ENCODE assay signal across 16 cellular contexts in genomic region chr2:105951390-105951694, GRCh38.
DNase-seq lines count a peak whose midpoint lies in the region; ATAC-seq and TF ChIP-seq lines count a peak whose summit lies in the region.
"Had no signal": no experiment of that assay in that cellular context is flagged by ENCODE, and none has a peak within 500 bp of the region (broad histone marks: within the 10 kb centered on the region; RNA-seq: fewer than 3 reads in every experiment).

No MANE protein-coding gene starts in this region.

- WGBS in endodermal cell (ENCODE audit: insufficient coverage in 1 of 2, insufficient read length in 1 of 2), 2 experiments = 88 to 92% methylated on average over 2 to 3 of the region's 3 CpGs
- 74 to 78% methylated on average over 3 of the region's 3 CpGs for WGBS in upper lobe of left lung, 2 donors

- H3K27me3 Mint-ChIP-seq in activated CD4-positive, alpha-beta T cell treated with anti-CD3 and anti-CD28 coated beads, Interleukin-2, amount 10 ng/mL, durations not matched to agents 24 days and 14 days = peaks cover 3% of the 10 kb centered on the region
- H3K27me3 Mint-ChIP-seq in activated CD4-positive, alpha-beta T cell treated with anti-CD3 and anti-CD28 coated beads, Interleukin-2, amount 10 ng/mL, durations not matched to agents 7 days and 5 days = no peaks in the 10 kb centered on the region
- no peaks in the 10 kb centered on the region for H3K27me3 Mint-ChIP-seq in stimulated activated naive CD8-positive, alpha-beta T cell treated with anti-CD3 and anti-CD28 coated beads, Interleukin-15, Interleukin-2, amounts not matched to agents 100 ng/mL and 50 ng/mL, for 24 hours
- peaks cover 11% of the 10 kb centered on the region for H3K27me3 Mint-ChIP-seq in endodermal cell (ENCODE audit: insufficient read depth)

- peak overlapping the region; percentile 57 for H3K27ac Mint-ChIP-seq in activated CD4-positive, alpha-beta T cell treated with anti-CD3 and anti-CD28 coated beads, Interleukin-2, amount 10 ng/mL, durations not matched to agents 24 days and 14 days
- H3K27ac Mint-ChIP-seq in activated CD4-positive, alpha-beta T cell treated with anti-CD3 and anti-CD28 coated beads, Interleukin-2, amount 10 ng/mL, durations not matched to agents 7 days and 5 days = no peak overlapping the region
- peak overlapping the region; percentile 33 for H3K27ac Mint-ChIP-seq in stimulated activated naive CD8-positive, alpha-beta T cell treated with anti-CD3 and anti-CD28 coated beads, Interleukin-15, Interleukin-2, amounts not matched to agents 100 ng/mL and 50 ng/mL, for 24 hours
- H3K27ac Mint-ChIP-seq in endodermal cell = peak overlapping the region; percentile 94

- no peak for ATAC-seq in stimulated activated naive CD8-positive, alpha-beta T cell treated with anti-CD3 and anti-CD28 coated beads, Interleukin-15, Interleukin-2, amounts not matched to agents 100 U/mL and 50 U/mL, for 24 hours
- ATAC-seq in upper lobe of left lung (ENCODE audit: low FRiP score in 2 of 2) = no peak
- ATAC-seq: GM12878 had no signal

- H3K27me3 ChIP-seq in endodermal cell (ENCODE audit: control insufficient read depth, insufficient read depth, low read length, poor library complexity, severe bottlenecking) (peaks cover 12% of the 10 kb centered on the region), upper lobe of left lung (no peaks in the 10 kb centered on the region)
- H3K27me3 ChIP-seq: BLaER1 had no signal

- TF ChIP-seq POLR2A in upper lobe of left lung (IDR thresholded peaks at IDR 0.05) = no peak

- no peak overlapping the region for H3K4me3 ChIP-seq in endodermal cell (ENCODE audit: low read length)
- no peak overlapping the region for H3K4me3 ChIP-seq in upper lobe of left lung
- H3K4me3 ChIP-seq: BLaER1, GM12878, GM23248, PC-9 had no signal

- intact Hi-C loops in activated CD4-positive, alpha-beta T cell treated with anti-CD3 and anti-CD28 coated beads, Interleukin-2, amount 10 ng/mL, durations not matched to agents 24 days and 14 days (cut with micrococcal nuclease) = loop anchor here (5.0 kb wide), 1 partner anchor 79 kb away; no protein-coding TSS in a partner anchor

- H3K4me1 ChIP-seq in endodermal cell (ENCODE audit: control insufficient read depth, insufficient read depth, low read length) (peaks cover 3% of the 10 kb centered on the region), upper lobe of left lung (no peaks in the 10 kb centered on the region)

- no peak for TF ChIP-seq EP300 in upper lobe of left lung (IDR thresholded peaks at IDR 0.05)

- peaks cover 24% of the 10 kb centered on the region for H3K4me1 Mint-ChIP-seq in activated CD4-positive, alpha-beta T cell treated with anti-CD3 and anti-CD28 coated beads, Interleukin-2, amount 10 ng/mL, durations not matched to agents 24 days and 14 days
- peaks cover 20% of the 10 kb centered on the region for H3K4me1 Mint-ChIP-seq in activated CD4-positive, alpha-beta T cell treated with anti-CD3 and anti-CD28 coated beads, Interleukin-2, amount 10 ng/mL, durations not matched to agents 7 days and 5 days
- peaks cover 54% of the 10 kb centered on the region for H3K4me1 Mint-ChIP-seq in stimulated activated naive CD8-positive, alpha-beta T cell treated with anti-CD3 and anti-CD28 coated beads, Interleukin-15, Interleukin-2, amounts not matched to agents 100 ng/mL and 50 ng/mL, for 24 hours (ENCODE audit: low read depth)
- H3K4me1 Mint-ChIP-seq in endodermal cell = peaks cover 31% of the 10 kb centered on the region

- no peaks in the 10 kb centered on the region for H3K9me3 Mint-ChIP-seq in activated CD4-positive, alpha-beta T cell treated with anti-CD3 and anti-CD28 coated beads, Interleukin-2, amount 10 ng/mL, durations not matched to agents 24 days and 14 days
- H3K9me3 Mint-ChIP-seq in activated CD4-positive, alpha-beta T cell treated with anti-CD3 and anti-CD28 coated beads, Interleukin-2, amount 10 ng/mL, durations not matched to agents 7 days and 5 days = no peaks in the 10 kb centered on the region
- no peaks in the 10 kb centered on the region for H3K9me3 Mint-ChIP-seq in stimulated activated naive CD8-positive, alpha-beta T cell treated with anti-CD3 and anti-CD28 coated beads, Interleukin-15, Interleukin-2, amounts not matched to agents 100 ng/mL and 50 ng/mL, for 24 hours
- no peaks in the 10 kb centered on the region for H3K9me3 Mint-ChIP-seq in endodermal cell

- H3K27ac ChIP-seq in endodermal cell (ENCODE audit: low read depth, low read length) (no peak overlapping the region), upper lobe of left lung (no peak overlapping the region)
- H3K27ac ChIP-seq: BLaER1, GM23248, PC-9 had no signal

- H3K4me3 Mint-ChIP-seq in activated CD4-positive, alpha-beta T cell treated with anti-CD3 and anti-CD28 coated beads, Interleukin-2, amount 10 ng/mL, durations not matched to agents 24 days and 14 days = no peak overlapping the region
- no peak overlapping the region for H3K4me3 Mint-ChIP-seq in activated CD4-positive, alpha-beta T cell treated with anti-CD3 and anti-CD28 coated beads, Interleukin-2, amount 10 ng/mL, durations not matched to agents 7 days and 5 days
- no peak overlapping the region for H3K4me3 Mint-ChIP-seq in stimulated activated naive CD8-positive, alpha-beta T cell treated with anti-CD3 and anti-CD28 coated beads, Interleukin-15, Interleukin-2, amounts not matched to agents 100 ng/mL and 50 ng/mL, for 24 hours
- H3K4me3 Mint-ChIP-seq in endodermal cell = no peak overlapping the region

- POLR2A ChIA-PET in activated CD4-positive, alpha-beta T cell treated with anti-CD3 and anti-CD28 coated beads, Interleukin-2, amount 10 ng/mL, durations not matched to agents 7 days and 5 days (lab: Charles Lee) = no interaction called here

- no peak overlapping the region for H3K9ac ChIP-seq in endodermal cell (ENCODE audit: extremely low read depth, low read length, poor library complexity, severe bottlenecking)
- H3K9ac ChIP-seq: BLaER1, GM23248 had no signal

- DNase-seq in activated CD4-positive, alpha-beta T cell treated with anti-CD3 and anti-CD28 coated beads, Interleukin-2, amount 10 ng/mL, durations not matched to agents 24 days and 14 days = no peak
- no peak for DNase-seq in activated CD4-positive, alpha-beta T cell treated with anti-CD3 and anti-CD28 coated beads, Interleukin-2, amount 10 ng/mL, durations not matched to agents 7 days and 5 days
- DNase-seq in stimulated activated naive CD8-positive, alpha-beta T cell treated with anti-CD3 and anti-CD28 coated beads, Interleukin-15, Interleukin-2, amounts not matched to agents 100 U/mL and 50 U/mL, for 24 hours = no peak
- DNase-seq in endodermal cell (no peak), upper lobe of left lung (no peak), NCI-H748 treated with DMSO at 0.1 percent for 48 hours (lab: John Stamatoyannopoulos, UW) (no peak)
- DNase-seq: DMS 273 treated with DMSO at 0.1 percent for 48 hours, GDM1, NCI-H1417 treated with DMSO at 0.1 percent for 48 hours, NCI-H1930, NCI-H774, PC-9 had no signal

- H3K36me3 ChIP-seq in endodermal cell (ENCODE audit: control insufficient read depth, insufficient read depth, low read length) (no peaks in the 10 kb centered on the region), upper lobe of left lung (no peaks in the 10 kb centered on the region)
- H3K36me3 ChIP-seq: BLaER1 had no signal

- no peaks in the 10 kb centered on the region for H3K9me3 ChIP-seq in endodermal cell (ENCODE audit: control insufficient read depth, low read length)
- H3K9me3 ChIP-seq in upper lobe of left lung = no peaks in the 10 kb centered on the region
- H3K9me3 ChIP-seq: BLaER1 had no signal

- TF ChIP-seq CTCF in endodermal cell (conservative IDR thresholded peaks at IDR 0.05) = no peak
- TF ChIP-seq CTCF in upper lobe of left lung (IDR thresholded peaks at IDR 0.05) = no peak

- H3K36me3 Mint-ChIP-seq in activated CD4-positive, alpha-beta T cell treated with anti-CD3 and anti-CD28 coated beads, Interleukin-2, amount 10 ng/mL, durations not matched to agents 24 days and 14 days (ENCODE audit: low read depth) = no peaks in the 10 kb centered on the region
- no peaks in the 10 kb centered on the region for H3K36me3 Mint-ChIP-seq in activated CD4-positive, alpha-beta T cell treated with anti-CD3 and anti-CD28 coated beads, Interleukin-2, amount 10 ng/mL, durations not matched to agents 7 days and 5 days (ENCODE audit: low read depth)
- H3K36me3 Mint-ChIP-seq in stimulated activated naive CD8-positive, alpha-beta T cell treated with anti-CD3 and anti-CD28 coated beads, Interleukin-15, Interleukin-2, amounts not matched to agents 100 ng/mL and 50 ng/mL, for 24 hours (ENCODE audit: low read depth) = no peaks in the 10 kb centered on the region
- no peaks in the 10 kb centered on the region for H3K36me3 Mint-ChIP-seq in endodermal cell (ENCODE audit: low read depth)

- CTCF ChIA-PET in activated CD4-positive, alpha-beta T cell treated with anti-CD3 and anti-CD28 coated beads, Interleukin-2, amount 10 ng/mL, durations not matched to agents 7 days and 5 days (lab: Charles Lee) = interaction anchor here (1.5 kb wide), 1 partner anchor 9 kb away, joined by 3 read pairs; no protein-coding TSS in a partner anchor
